In the genomic region with DNA sequence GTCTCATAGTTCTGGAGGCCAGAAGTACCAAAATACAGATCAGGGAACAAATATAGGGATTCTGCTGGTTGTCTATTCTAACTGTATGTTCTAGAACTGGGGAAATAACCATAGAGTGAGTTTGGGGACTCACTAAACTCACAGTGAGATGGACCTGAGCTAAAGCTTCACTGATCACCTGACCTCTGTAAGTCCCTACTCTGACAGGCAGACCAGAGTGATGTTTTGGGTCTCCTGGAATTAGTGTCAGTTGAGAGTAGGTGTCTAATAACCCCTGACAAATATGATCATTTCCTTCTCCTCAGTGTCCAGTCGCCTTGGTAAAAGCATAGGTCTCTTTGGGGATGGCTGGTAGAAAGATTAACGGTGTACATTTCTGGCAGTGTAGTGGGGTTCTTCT, we compare ENCODE assay signal across 14 cellular contexts.
"Had no signal": no experiment of that assay in that cellular context is flagged by ENCODE, and none has a peak within 500 bp of the region (broad histone marks: within the 10 kb centered on the region; RNA-seq: fewer than 3 reads in every experiment).

No MANE protein-coding gene starts in this region.

- H3K9me3 ChIP-seq: uterus had no signal

- H3K27me3 Mint-ChIP-seq: activated CD8-positive, alpha-beta memory T cell treated with anti-CD3 and anti-CD28 coated beads, Interleukin-2, amount 10 ng/mL, durations not matched to agents 7 days and 5 days; naive thymus-derived CD8-positive, alpha-beta T cell had no signal

- H3K4me3 Mint-ChIP-seq: activated CD8-positive, alpha-beta memory T cell treated with anti-CD3 and anti-CD28 coated beads, Interleukin-2, amount 10 ng/mL, durations not matched to agents 7 days and 5 days; activated T-cell treated with anti-CD3 and anti-CD28 coated beads, Interleukin-2, amount 50 U/mL, for 4 hours; naive thymus-derived CD8-positive, alpha-beta T cell had no signal

- H3K9me3 Mint-ChIP-seq: activated T-cell treated with anti-CD3 and anti-CD28 coated beads, Interleukin-2, amount 50 U/mL, for 4 hours had no signal

- DNase-seq: activated CD4-positive, alpha-beta T cell treated with anti-CD3 and anti-CD28 coated beads, Interleukin-2, amount 50 U/mL, for 48 hours; activated CD8-positive, alpha-beta memory T cell treated with anti-CD3 and anti-CD28 coated beads, Interleukin-2, amount 10 ng/mL, durations not matched to agents 7 days and 5 days; activated effector memory CD4-positive, alpha-beta T cell treated with Interleukin-2 at 50 U/mL for 16 hours; activated naive CD4-positive, alpha-beta T cell treated with anti-CD3 and anti-CD28 coated beads, Interleukin-2, amount 50 U/mL, for 16 hours; activated T-cell treated with anti-CD3 and anti-CD28 coated beads, Interleukin-2, amount 50 U/mL, for 4 hours; dorsolateral prefrontal cortex; mucosa of descending colon; naive thymus-derived CD8-positive, alpha-beta T cell; stimulated activated naive CD4-positive, alpha-beta T cell; substantia nigra; uterus had no signal

- ATAC-seq: activated CD8-positive, alpha-beta memory T cell treated with anti-CD3 and anti-CD28 coated beads, Interleukin-2, amount 10 ng/mL, durations not matched to agents 7 days and 5 days; esophagus mucosa; mucosa of descending colon; naive thymus-derived CD8-positive, alpha-beta T cell had no signal

- H3K4me1 ChIP-seq: parathyroid adenoma, uterus had no signal

- H3K27ac ChIP-seq: dorsolateral prefrontal cortex, parathyroid adenoma, uterus had no signal

- H3K27me3 ChIP-seq: dorsolateral prefrontal cortex, tibial nerve, uterus had no signal

- H3K36me3 ChIP-seq: uterus had no signal

- H3K27ac Mint-ChIP-seq: activated CD8-positive, alpha-beta memory T cell treated with anti-CD3 and anti-CD28 coated beads, Interleukin-2, amount 10 ng/mL, durations not matched to agents 7 days and 5 days had no signal

- H3K4me3 ChIP-seq: dorsolateral prefrontal cortex, mucosa of descending colon, tibial nerve, uterus had no signal
